1 cellular context compared by ENCODE assay signal in genomic region chr18:65365245-65365955, GRCh38.
TF ChIP-seq lines count a peak whose summit lies in the region.

No MANE protein-coding gene starts in this region.

TF ChIP-seq in GM23338, 12 proteins besides CTCF, POLR2A, EP300 and RAD21 (continued from another document):
- TF ChIP-seq, protein P1, sequence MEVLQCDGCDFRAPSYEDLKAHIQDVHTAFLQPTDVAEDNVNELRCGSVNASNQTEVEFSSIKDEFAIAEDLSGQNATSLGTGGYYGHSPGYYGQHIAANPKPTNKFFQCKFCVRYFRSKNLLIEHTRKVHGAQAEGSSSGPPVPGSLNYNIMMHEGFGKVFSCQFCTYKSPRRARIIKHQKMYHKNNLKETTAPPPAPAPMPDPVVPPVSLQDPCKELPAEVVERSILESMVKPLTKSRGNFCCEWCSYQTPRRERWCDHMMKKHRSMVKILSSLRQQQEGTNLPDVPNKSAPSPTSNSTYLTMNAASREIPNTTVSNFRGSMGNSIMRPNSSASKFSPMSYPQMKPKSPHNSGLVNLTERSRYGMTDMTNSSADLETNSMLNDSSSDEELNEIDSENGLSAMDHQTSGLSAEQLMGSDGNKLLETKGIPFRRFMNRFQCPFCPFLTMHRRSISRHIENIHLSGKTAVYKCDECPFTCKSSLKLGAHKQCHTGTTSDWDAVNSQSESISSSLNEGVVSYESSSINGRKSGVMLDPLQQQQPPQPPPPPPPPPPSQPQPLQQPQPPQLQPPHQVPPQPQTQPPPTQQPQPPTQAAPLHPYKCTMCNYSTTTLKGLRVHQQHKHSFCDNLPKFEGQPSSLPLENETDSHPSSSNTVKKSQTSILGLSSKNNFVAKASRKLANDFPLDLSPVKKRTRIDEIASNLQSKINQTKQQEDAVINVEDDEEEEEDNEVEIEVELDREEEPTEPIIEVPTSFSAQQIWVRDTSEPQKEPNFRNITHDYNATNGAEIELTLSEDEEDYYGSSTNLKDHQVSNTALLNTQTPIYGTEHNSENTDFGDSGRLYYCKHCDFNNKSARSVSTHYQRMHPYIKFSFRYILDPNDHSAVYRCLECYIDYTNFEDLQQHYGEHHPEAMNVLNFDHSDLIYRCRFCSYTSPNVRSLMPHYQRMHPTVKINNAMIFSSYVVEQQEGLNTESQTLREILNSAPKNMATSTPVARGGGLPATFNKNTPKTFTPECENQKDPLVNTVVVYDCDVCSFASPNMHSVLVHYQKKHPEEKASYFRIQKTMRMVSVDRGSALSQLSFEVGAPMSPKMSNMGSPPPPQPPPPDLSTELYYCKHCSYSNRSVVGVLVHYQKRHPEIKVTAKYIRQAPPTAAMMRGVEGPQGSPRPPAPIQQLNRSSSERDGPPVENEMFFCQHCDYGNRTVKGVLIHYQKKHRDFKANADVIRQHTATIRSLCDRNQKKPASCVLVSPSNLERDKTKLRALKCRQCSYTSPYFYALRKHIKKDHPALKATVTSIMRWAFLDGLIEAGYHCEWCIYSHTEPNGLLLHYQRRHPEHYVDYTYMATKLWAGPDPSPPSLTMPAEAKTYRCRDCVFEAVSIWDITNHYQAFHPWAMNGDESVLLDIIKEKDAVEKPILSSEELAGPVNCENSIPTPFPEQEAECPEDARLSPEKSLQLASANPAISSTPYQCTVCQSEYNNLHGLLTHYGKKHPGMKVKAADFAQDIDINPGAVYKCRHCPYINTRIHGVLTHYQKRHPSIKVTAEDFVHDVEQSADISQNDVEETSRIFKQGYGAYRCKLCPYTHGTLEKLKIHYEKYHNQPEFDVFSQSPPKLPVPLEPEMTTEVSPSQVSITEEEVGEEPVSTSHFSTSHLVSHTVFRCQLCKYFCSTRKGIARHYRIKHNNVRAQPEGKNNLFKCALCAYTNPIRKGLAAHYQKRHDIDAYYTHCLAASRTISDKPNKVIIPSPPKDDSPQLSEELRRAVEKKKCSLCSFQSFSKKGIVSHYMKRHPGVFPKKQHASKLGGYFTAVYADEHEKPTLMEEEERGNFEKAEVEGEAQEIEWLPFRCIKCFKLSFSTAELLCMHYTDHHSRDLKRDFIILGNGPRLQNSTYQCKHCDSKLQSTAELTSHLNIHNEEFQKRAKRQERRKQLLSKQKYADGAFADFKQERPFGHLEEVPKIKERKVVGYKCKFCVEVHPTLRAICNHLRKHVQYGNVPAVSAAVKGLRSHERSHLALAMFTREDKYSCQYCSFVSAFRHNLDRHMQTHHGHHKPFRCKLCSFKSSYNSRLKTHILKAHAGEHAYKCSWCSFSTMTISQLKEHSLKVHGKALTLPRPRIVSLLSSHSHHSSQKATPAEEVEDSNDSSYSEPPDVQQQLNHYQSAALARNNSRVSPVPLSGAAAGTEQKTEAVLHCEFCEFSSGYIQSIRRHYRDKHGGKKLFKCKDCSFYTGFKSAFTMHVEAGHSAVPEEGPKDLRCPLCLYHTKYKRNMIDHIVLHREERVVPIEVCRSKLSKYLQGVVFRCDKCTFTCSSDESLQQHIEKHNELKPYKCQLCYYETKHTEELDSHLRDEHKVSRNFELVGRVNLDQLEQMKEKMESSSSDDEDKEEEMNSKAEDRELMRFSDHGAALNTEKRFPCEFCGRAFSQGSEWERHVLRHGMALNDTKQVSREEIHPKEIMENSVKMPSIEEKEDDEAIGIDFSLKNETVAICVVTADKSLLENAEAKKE (CRISPR knock-in tag; IDR thresholded peaks at IDR 0.05): 0 out of 2 replicates have a peak, but pooled peaks have one; percentile 2
- TF ChIP-seq ZNF114 (CRISPR knock-in tag; IDR thresholded peaks at IDR 0.05) (no peak), REST (IDR thresholded peaks at IDR 0.05; ENCODE audit: unreplicated experiment) (no peak), JUNB (IDR thresholded peaks at IDR 0.05; ENCODE audit: unreplicated experiment) (no peak), STAT1 (IDR thresholded peaks at IDR 0.05; ENCODE audit: unreplicated experiment) (no peak), CREB1 (CRISPR knock-in tag; IDR thresholded peaks at IDR 0.05; ENCODE audit: low read depth) (no peak), EZH2phosphoT487 (IDR thresholded peaks at IDR 0.05; ENCODE audit: unreplicated experiment) (no peak), EZH2 (IDR thresholded peaks at IDR 0.05; ENCODE audit: low read depth, unreplicated experiment) (no peak)
